In genomic region chr9:132486706-132487350, GRCh38 we compare ENCODE assay signal across 11 cellular contexts.
DNase-seq lines count a peak whose midpoint lies in the region; ATAC-seq and TF ChIP-seq lines count a peak whose summit lies in the region.
"Had no signal": no experiment of that assay in that cellular context is flagged by ENCODE, and none has a peak within 500 bp of the region (broad histone marks: within the 10 kb centered on the region; RNA-seq: fewer than 3 reads in every experiment).

No MANE protein-coding gene starts in this region.

- POLR2A ChIA-PET in CD4-positive, alpha-beta T cell (lab: Charles Lee): interaction anchor here (1.1 kb wide), 1 partner anchor 20 kb away, joined by 3 read pairs; no protein-coding TSS in a partner anchor

- peak overlapping the region; percentile 32 for H3K27ac Mint-ChIP-seq in CD4-positive, alpha-beta T cell
- H3K27ac Mint-ChIP-seq: activated B cell treated with CpG ODN at 0.5 μM for 24 hours had no signal

- H3K4me1 Mint-ChIP-seq in CD4-positive, alpha-beta T cell (ENCODE audit: low read depth): peaks cover 27% of the 10 kb centered on the region
- H3K4me1 Mint-ChIP-seq: activated B cell treated with CpG ODN at 0.5 μM for 24 hours had no signal

- ATAC-seq in CD4-positive, alpha-beta T cell (ENCODE audit: poor library complexity): peak; percentile 65
- ATAC-seq in left lung: no peak
- ATAC-seq: sciatic nerve had no signal

- H3K4me3 Mint-ChIP-seq in CD4-positive, alpha-beta T cell: peak overlapping the region; percentile 74
- H3K4me3 Mint-ChIP-seq: activated B cell treated with CpG ODN at 0.5 μM for 24 hours had no signal

- H3K4me3 ChIP-seq in left lung: no peak overlapping the region

- H3K4me1 ChIP-seq in left lung: no peaks in the 10 kb centered on the region

- H3K36me3 Mint-ChIP-seq in CD4-positive, alpha-beta T cell (ENCODE audit: low read depth): no peaks in the 10 kb centered on the region

- TF ChIP-seq CTCF in CD4-positive, alpha-beta T cell (IDR thresholded peaks at IDR 0.05): no peak
- TF ChIP-seq CTCF in left lung (IDR thresholded peaks at IDR 0.05): no peak

- peaks cover 30% of the 10 kb centered on the region for H3K27me3 ChIP-seq in CD4-positive, alpha-beta T cell (ENCODE audit: control insufficient read depth, insufficient read depth, low read length)
- peaks cover 29 to 90% of the 10 kb centered on the region in 2 donors for H3K27me3 ChIP-seq in left lung

- no peak overlapping the region for H3K27ac ChIP-seq in CD4-positive, alpha-beta T cell (ENCODE audit: low read depth, low read length)
- H3K27ac ChIP-seq in left lung: no peak overlapping the region

- H3K9me3 Mint-ChIP-seq in CD4-positive, alpha-beta T cell: no peaks in the 10 kb centered on the region
- H3K9me3 Mint-ChIP-seq: activated B cell treated with CpG ODN at 0.5 μM for 24 hours had no signal

- no peaks in the 10 kb centered on the region for H3K36me3 ChIP-seq in left lung

- CTCF ChIA-PET in CD4-positive, alpha-beta T cell (lab: Charles Lee): no interaction called here

- peak in 7 of 10 experiments; percentile 4 to 47 (median 13) for DNase-seq in CD4-positive, alpha-beta T cell
- DNase-seq in T-helper 22 cell (ENCODE audit: low read depth) (peak; percentile 48), activated gamma-delta T cell (lab: John Stamatoyannopoulos, UW) (peak; percentile 25), posterior vena cava (ENCODE audit: low spot score) (peak; percentile 65), kidney glomerular epithelial cell (lab: John Stamatoyannopoulos, UW) (no peak), amygdala (lab: John Stamatoyannopoulos, UW) (no peak), NCI-H1694 treated with DMSO at 0.1 percent for 48 hours (lab: John Stamatoyannopoulos, UW) (no peak), left lung (no peak)
- DNase-seq: activated B cell treated with CpG ODN at 0.5 μM for 24 hours, GOT3 had no signal

- intact Hi-C loops in CD4-positive, alpha-beta T cell (cut with DNase I, micrococcal nuclease): loop anchor here in 1 of 2 experiments (1.0 kb wide), 1 partner anchor 76 kb away; no protein-coding TSS in a partner anchor
- intact Hi-C loops in posterior vena cava (cut with DNase I) (no loop called here), left lung (cut with DNase I) (no loop called here)

- H3K27me3 Mint-ChIP-seq in CD4-positive, alpha-beta T cell: peaks cover 64% of the 10 kb centered on the region

- H3K9me3 ChIP-seq in CD4-positive, alpha-beta T cell (ENCODE audit: control insufficient read depth, low read length): no peaks in the 10 kb centered on the region
- no peaks in the 10 kb centered on the region for H3K9me3 ChIP-seq in left lung

Comparison
In these comparisons a context has a peak if more than half of its experiments do, and no peak if none do; other contexts are left out.
1. DNase-seq: peak in CD4-positive, alpha-beta T cell (7 of 10), T-helper 22 cell (single experiment), activated gamma-delta T cell (single experiment) and posterior vena cava (single experiment); none in kidney glomerular epithelial cell (single experiment), amygdala (0 of 56), NCI-H1694 treated with DMSO at 0.1 percent for 48 hours (single experiment) and left lung (0 of 2).